In genomic region chr4:41129128-41129754, GRCh38 we compare ENCODE assay signal across 21 cellular contexts.
DNase-seq lines count a peak whose midpoint lies in the region; ATAC-seq and TF ChIP-seq lines count a peak whose summit lies in the region.
"Had no signal": no experiment of that assay in that cellular context is flagged by ENCODE, and none has a peak within 500 bp of the region (broad histone marks: within the 10 kb centered on the region; RNA-seq: fewer than 3 reads in every experiment).

No MANE protein-coding gene starts in this region.

- no peak for TF ChIP-seq POLR2A in right lobe of liver (IDR thresholded peaks at IDR 0.05)

- H3K27ac ChIP-seq in lung (ENCODE audit: low read depth in 1 of 2, low read length in 1 of 2) (no peak overlapping the region), right lobe of liver (no peak overlapping the region)
- H3K27ac ChIP-seq: Peyer's patch, tibial artery, WERI-Rb-1 had no signal

- 76 to 93% methylated on average over 1 of the region's 1 CpG for WGBS in lung, 2 donors
- WGBS in right lobe of liver (ENCODE audit: insufficient coverage, low coverage, low lambda C conversion rate, missing lambda C conversion rate), result 71% methylated on average over 1 of the region's 1 CpG

- H3K4me1 ChIP-seq in lung (ENCODE audit: control insufficient read depth in 2 of 2, insufficient read depth in 2 of 2, low read length in 2 of 2), result peaks cover 0 to 8% of the 10 kb centered on the region in 2 donors
- peaks cover 0 to 24% (median 8%) of the 10 kb centered on the region in 4 donors for H3K4me1 ChIP-seq in right lobe of liver

- no peak for TF ChIP-seq CTCF in LNCaP clone FGC (IDR thresholded peaks at IDR 0.05; ENCODE audit: control insufficient read depth, extremely low read depth, insufficient read depth)
- no peak for TF ChIP-seq CTCF in lung (IDR thresholded peaks at IDR 0.05; ENCODE audit: control extremely low read depth, extremely low read depth)
- TF ChIP-seq CTCF in omental fat pad (IDR thresholded peaks at IDR 0.05), result no peak
- TF ChIP-seq CTCF in right lobe of liver (IDR thresholded peaks at IDR 0.05), result no peak

- peak; percentile 19 for DNase-seq in COR-L47 (lab: John Stamatoyannopoulos, UW)
- DNase-seq in LNCaP clone FGC (ENCODE audit: low read depth), result peak; percentile 58
- peak; percentile 70 for DNase-seq in NCI-H748 (lab: John Stamatoyannopoulos, UW; ENCODE audit: unreplicated experiment)
- no peak for DNase-seq in lung (ENCODE audit: low spot score)
- DNase-seq in omental fat pad (ENCODE audit: low spot score), result no peak
- DNase-seq in right lobe of liver, result no peak
- DNase-seq: activated CD4-positive, alpha-beta T cell treated with anti-CD3 and anti-CD28 coated beads, Interleukin-2, amount 50 U/mL, for 4 hours; activated gamma-delta T cell treated with Interleukin-2 at 50 U/mL for 16 hours; CD8-positive, alpha-beta memory T cell; left cardiac atrium; NCI-H187; Peyer's patch; stimulated activated CD4-positive, alpha-beta T cell treated with anti-CD3 and anti-CD28 coated beads, Interleukin-2, amount 100 ng/mL, for 48 hours; stimulated activated naive CD4-positive, alpha-beta T cell treated with Interleukin-2 at 50 U/mL for 16 hours; T-helper 2 cell; tibial artery; WERI-Rb-1 had no signal

- H3K4me3 ChIP-seq in LNCaP clone FGC (ENCODE audit: low read depth, low read length) (no peak overlapping the region), lung (no peak overlapping the region), right lobe of liver (no peak overlapping the region)
- H3K4me3 ChIP-seq: Peyer's patch, smooth muscle cell, tibial artery had no signal

- H3K36me3 ChIP-seq in lung (ENCODE audit: control insufficient read depth in 2 of 2, insufficient read depth in 2 of 2, low read length in 2 of 2), result no peaks in the 10 kb centered on the region
- no peaks in the 10 kb centered on the region for H3K36me3 ChIP-seq in right lobe of liver
- H3K36me3 ChIP-seq: Peyer's patch, tibial artery, WERI-Rb-1 had no signal

- no peaks in the 10 kb centered on the region for H3K27me3 ChIP-seq in lung (ENCODE audit: control insufficient read depth, insufficient read depth)
- no peaks in the 10 kb centered on the region for H3K27me3 ChIP-seq in right lobe of liver
- H3K27me3 ChIP-seq: Peyer's patch, tibial artery had no signal

- H3K9me3 ChIP-seq in lung (ENCODE audit: control insufficient read depth in 2 of 2, insufficient read depth in 1 of 2, low read length in 1 of 2) (no peaks in the 10 kb centered on the region), right lobe of liver (no peaks in the 10 kb centered on the region)
- H3K9me3 ChIP-seq: Peyer's patch, tibial artery had no signal

- intact Hi-C loops in right lobe of liver (cut with DNase I), result no loop called here

- peak; percentile 10 for ATAC-seq in lung (ENCODE audit: insufficient read depth, low FRiP score)
- no peak for ATAC-seq in HG03439 (IDR thresholded peaks at IDR 0.05; ENCODE audit: unreplicated experiment)
- no peak for ATAC-seq in GM21619 (IDR thresholded peaks at IDR 0.05; ENCODE audit: unreplicated experiment)
- ATAC-seq in omental fat pad (ENCODE audit: low FRiP score), result no peak
- no peak for ATAC-seq in right lobe of liver
- ATAC-seq: HCT116, left cardiac atrium had no signal

Comparison
In these comparisons a context has a peak if more than half of its experiments do, and no peak if none do; other contexts are left out.
1. DNase-seq: peak in COR-L47 (single experiment), LNCaP clone FGC (single experiment) and NCI-H748 (single experiment); none in lung (single experiment), omental fat pad (single experiment) and right lobe of liver (0 of 3).